ENCODE assay signal across 25 cellular contexts in the genomic region with DNA sequence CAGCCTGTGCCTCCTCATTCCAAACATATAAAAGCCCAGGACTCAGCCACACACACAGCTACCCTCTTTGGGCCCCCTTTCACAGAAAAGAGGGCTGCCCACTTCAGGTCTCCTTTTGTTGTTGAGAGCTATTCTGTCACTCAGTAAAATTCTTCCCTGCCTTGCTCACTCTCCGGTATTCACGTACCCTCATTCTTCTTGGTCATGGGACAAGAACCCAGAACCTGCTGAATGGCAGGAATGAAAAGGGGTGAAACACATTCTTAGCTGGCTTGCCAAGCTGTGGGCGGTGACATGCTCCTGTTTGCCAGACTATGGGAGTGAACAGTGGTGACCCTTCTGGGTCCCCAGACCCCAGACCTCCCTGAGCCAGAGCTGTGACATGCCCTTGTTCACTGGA.
DNase-seq lines count a peak whose midpoint lies in the region; ATAC-seq and TF ChIP-seq lines count a peak whose summit lies in the region.
"Had no signal": no experiment of that assay in that cellular context is flagged by ENCODE, and none has a peak within 500 bp of the region (broad histone marks: within the 10 kb centered on the region; RNA-seq: fewer than 3 reads in every experiment).

No MANE protein-coding gene starts in this region.

- no peak overlapping the region for H3K4me2 ChIP-seq in GM23338
- H3K4me2 ChIP-seq in OCI-LY7 (ENCODE audit: low read length) = no peak overlapping the region
- no peak overlapping the region for H3K4me2 ChIP-seq in mesendoderm (ENCODE audit: low read length)
- H3K4me2 ChIP-seq: BLaER1 treated with 17β-estradiol and CSF1 and Interleukin-3, amounts not matched to agents 10 nM and 100 nM had no signal

- no peaks in the 10 kb centered on the region for H4K20me1 ChIP-seq in GM23338 (replicated peaks; ENCODE audit: insufficient read depth)
- no peaks in the 10 kb centered on the region for H4K20me1 ChIP-seq in OCI-LY7 (ENCODE audit: insufficient read depth, low read length)
- H4K20me1 ChIP-seq: BLaER1 treated with 17β-estradiol and CSF1 and Interleukin-3, amounts not matched to agents 10 nM and 100 nM had no signal

- H2AK5ac ChIP-seq in mesendoderm (ENCODE audit: low read length) = no peak overlapping the region

- no peak overlapping the region for H3K27ac ChIP-seq in GM23338 (ENCODE audit: low read depth)
- no peak overlapping the region for H3K27ac ChIP-seq in OCI-LY7 (ENCODE audit: low read depth, low read length, poor library complexity, severe bottlenecking)
- no peak overlapping the region for H3K27ac ChIP-seq in mesendoderm (ENCODE audit: low read depth, low read length)
- no peak overlapping the region for H3K27ac ChIP-seq in foreskin keratinocyte
- H3K27ac ChIP-seq: BLaER1 treated with 17β-estradiol and CSF1 and Interleukin-3, amounts not matched to agents 10 nM and 100 nM; RWPE1 had no signal

- no peaks in the 10 kb centered on the region for H3K4me1 Mint-ChIP-seq in GM23338
- H3K4me1 Mint-ChIP-seq: T-cell had no signal

- H3K4me3 Mint-ChIP-seq in GM23338 = no peak overlapping the region
- H3K4me3 Mint-ChIP-seq: CD4-positive, alpha-beta T cell; T-cell had no signal

- H3K27me3 ChIP-seq in GM23338 (ENCODE audit: insufficient read depth) = no peaks in the 10 kb centered on the region
- H3K27me3 ChIP-seq in mesendoderm (ENCODE audit: insufficient read depth, low read length, poor library complexity) = no peaks in the 10 kb centered on the region
- no peaks in the 10 kb centered on the region for H3K27me3 ChIP-seq in foreskin keratinocyte
- H3K27me3 ChIP-seq: BLaER1 treated with 17β-estradiol and CSF1 and Interleukin-3, amounts not matched to agents 10 nM and 100 nM had no signal

- no peak overlapping the region for H2BK15ac ChIP-seq in mesendoderm (replicated peaks; ENCODE audit: low read depth)

- H3K79me1 ChIP-seq in mesendoderm (ENCODE audit: low read length) = no peaks in the 10 kb centered on the region

- H3K23ac ChIP-seq in mesendoderm (ENCODE audit: low read length) = no peak overlapping the region

- no peaks in the 10 kb centered on the region for H3K9me2 ChIP-seq in GM23338 (ENCODE audit: insufficient read depth)
- H3K9me2 ChIP-seq in OCI-LY7 (ENCODE audit: insufficient read depth, low read length) = no peaks in the 10 kb centered on the region

- no peak overlapping the region for H2BK120ac ChIP-seq in mesendoderm (ENCODE audit: low read depth, low read length)

- H2BK5ac ChIP-seq in mesendoderm (ENCODE audit: low read length) = no peak overlapping the region

- BruUV-seq in OCI-LY7 (replicated peaks; lab: Mats Ljungman, UMichigan) = no TSS peak

- H2AFZ ChIP-seq in GM23338 (no peak overlapping the region), OCI-LY7 (ENCODE audit: low read length) (no peak overlapping the region)

- CTCF ChIA-PET in OCI-LY7 (lab: Charles Lee; ENCODE audit: unreplicated experiment) = no interaction called here

- no peak overlapping the region for H3K9ac ChIP-seq in mesendoderm (ENCODE audit: low read length)
- H3K9ac ChIP-seq: BLaER1 treated with 17β-estradiol and CSF1 and Interleukin-3, amounts not matched to agents 10 nM and 100 nM had no signal

- no peak overlapping the region for H4K8ac ChIP-seq in mesendoderm (ENCODE audit: low read depth, low read length)

- H3K18ac ChIP-seq in mesendoderm (ENCODE audit: low read length) = no peak overlapping the region

- H4K5ac ChIP-seq in mesendoderm (ENCODE audit: low read length) = no peak overlapping the region

- no peak for TF ChIP-seq CTCF in GM23338 (conservative IDR thresholded peaks at IDR 0.05; ENCODE audit: low read depth in 2 of 2)
- TF ChIP-seq CTCF in OCI-LY7 (conservative IDR thresholded peaks at IDR 0.05; ENCODE audit: low read length) = no peak
- TF ChIP-seq CTCF in foreskin keratinocyte (conservative IDR thresholded peaks at IDR 0.05) = no peak

- H3K36me3 ChIP-seq in GM23338 (ENCODE audit: insufficient read depth) = peaks cover 18% of the 10 kb centered on the region; the same call in 1 of the 2 replicates
- no peaks in the 10 kb centered on the region for H3K36me3 ChIP-seq in OCI-LY7 (ENCODE audit: insufficient read depth, low read length)
- no peaks in the 10 kb centered on the region for H3K36me3 ChIP-seq in mesendoderm (ENCODE audit: control insufficient read depth, insufficient read depth, low read length)
- H3K36me3 ChIP-seq: BLaER1 treated with 17β-estradiol and CSF1 and Interleukin-3, amounts not matched to agents 10 nM and 100 nM; HAP-1 had no signal

- H3K4me3 ChIP-seq in GM23338 (no peak overlapping the region), OCI-LY7 (ENCODE audit: low read depth, low read length, poor library complexity, severe bottlenecking) (no peak overlapping the region), mesendoderm (ENCODE audit: low read length) (no peak overlapping the region)
- H3K4me3 ChIP-seq: BLaER1 treated with 17β-estradiol and CSF1 and Interleukin-3, amounts not matched to agents 10 nM and 100 nM; HAP-1 had no signal

- H3K79me2 ChIP-seq in GM23338 (replicated peaks; ENCODE audit: insufficient read depth) (no peaks in the 10 kb centered on the region), OCI-LY7 (ENCODE audit: insufficient read depth, low read depth, low read length) (no peaks in the 10 kb centered on the region), mesendoderm (ENCODE audit: control insufficient read depth, insufficient read depth, low read length) (no peaks in the 10 kb centered on the region)

- H3K27ac Mint-ChIP-seq in GM23338 = no peak overlapping the region
- H3K27ac Mint-ChIP-seq: CD4-positive, alpha-beta T cell; T-cell had no signal

- H3K4ac ChIP-seq in mesendoderm (ENCODE audit: low read depth, low read length) = no peak overlapping the region

- POLR2A ChIA-PET in OCI-LY7 (lab: Charles Lee) = interaction anchor here (0.9 kb wide), 1 partner anchor 23 kb away, joined by 3 read pairs; no protein-coding TSS in a partner anchor

- no peaks in the 10 kb centered on the region for H3K9me3 ChIP-seq in OCI-LY7 (ENCODE audit: low read length)

- H3K4me1 ChIP-seq in GM23338 (ENCODE audit: insufficient read depth) (no peaks in the 10 kb centered on the region), OCI-LY7 (ENCODE audit: insufficient read depth, low read length, poor library complexity, severe bottlenecking) (no peaks in the 10 kb centered on the region), mesendoderm (ENCODE audit: control insufficient read depth, low read depth, low read length) (no peaks in the 10 kb centered on the region), foreskin keratinocyte (no peaks in the 10 kb centered on the region)
- H3K4me1 ChIP-seq: BLaER1 treated with 17β-estradiol and CSF1 and Interleukin-3, amounts not matched to agents 10 nM and 100 nM; HAP-1 had no signal

- intact Hi-C loops in OCI-LY7 (cut with micrococcal nuclease; ENCODE audit: unreplicated experiment) = no loop called here

- DNase-seq in DMS79 treated with DMSO at 0.1 percent for 48 hours (lab: John Stamatoyannopoulos, UW) (peak; percentile 1), DMS79 (lab: John Stamatoyannopoulos, UW) (no peak), GM23338 (ENCODE audit: low spot score) (peak; percentile 23), OCI-LY7 (ENCODE audit: low spot score) (peak; percentile 3), mesendoderm (peak; percentile 13), OCI-M2 (lab: John Stamatoyannopoulos, UW; ENCODE audit: unreplicated experiment) (no peak), foreskin keratinocyte (no peak)
- DNase-seq: AML-193; CD4-positive, alpha-beta T cell; GOT3; IMR-90; KG1; NCI-H1092; NCI-H1417 treated with DMSO at 0.1 percent for 48 hours; NCI-H1694 treated with DMSO at 0.1 percent for 48 hours; NCI-H2081; NCI-H2227 treated with DMSO at 0.1 percent for 48 hours; NCI-H510A; NCI-H69; SHP77; T-cell had no signal

- H3K9me3 Mint-ChIP-seq in GM23338 = peaks cover 27% of the 10 kb centered on the region

- WGBS in mesendoderm (ENCODE audit: extremely low coverage, insufficient coverage, low lambda C conversion rate) = no CpG with 5 or more reads among the region's 3 CpGs

- no peak overlapping the region for H3K56ac ChIP-seq in mesendoderm (ENCODE audit: low read length)

- H3K27me3 Mint-ChIP-seq in GM23338 (ENCODE audit: insufficient read depth, low read depth, poor library complexity) = no peaks in the 10 kb centered on the region
- H3K27me3 Mint-ChIP-seq: CD4-positive, alpha-beta T cell; T-cell had no signal

- peaks cover 14% of the 10 kb centered on the region; the same call in 2 of the 3 replicates for H3K36me3 Mint-ChIP-seq in GM23338 (ENCODE audit: low read depth)
- H3K36me3 Mint-ChIP-seq: T-cell had no signal

- H3F3A ChIP-seq in GM23338 (replicated peaks; ENCODE audit: low read depth) = no peaks in the 10 kb centered on the region

- no peak for ATAC-seq in GM23338
- no peak for ATAC-seq in foreskin keratinocyte
- ATAC-seq in HG02840 (IDR thresholded peaks at IDR 0.05; ENCODE audit: low FRiP score, unreplicated experiment) = no peak
- ATAC-seq: T-cell had no signal

TF ChIP-seq in GM23338, 12 proteins besides CTCF, POLR2A, EP300 and RAD21 (continues in another document):
- TF ChIP-seq ZNF114 (CRISPR knock-in tag; IDR thresholded peaks at IDR 0.05) (no peak), NANOG (IDR thresholded peaks at IDR 0.05; ENCODE audit: borderline replicate concordance) (no peak), JUNB (IDR thresholded peaks at IDR 0.05; ENCODE audit: unreplicated experiment) (no peak)

Comparison
In these comparisons a context has a peak if more than half of its experiments do, and no peak if none do; other contexts are left out.
1. DNase-seq: peak in DMS79 treated with DMSO at 0.1 percent for 48 hours (single experiment), GM23338 (single experiment), OCI-LY7 (single experiment) and mesendoderm (single experiment); none in DMS79 (single experiment), OCI-M2 (single experiment) and foreskin keratinocyte (0 of 2).